1 cellular context compared by ENCODE assay signal in genomic region chr5:138563340-138564118, GRCh38.
A peak's percentile ranks its signal among the peaks of the same experiment; 100 is the strongest.
TF ChIP-seq lines count a peak whose summit lies in the region.

No MANE protein-coding gene starts in this region.

TF ChIP-seq in K562, 482 proteins besides CTCF, POLR2A, EP300 and RAD21:
- TF ChIP-seq TEAD4 (IDR thresholded peaks at IDR 0.05; ENCODE audit: low read length) (no peak), TEAD4 (CRISPR knock-in tag; IDR thresholded peaks at IDR 0.05; ENCODE audit: borderline replicate concordance) (no peak), CEBPB (tag; IDR thresholded peaks at IDR 0.05) (no peak), SMARCB1 (IDR thresholded peaks at IDR 0.05; ENCODE audit: insufficient read length, low read depth) (no peak), PURB (CRISPR knock-in tag; IDR thresholded peaks at IDR 0.05; ENCODE audit: low read depth) (no peak), POLR2B (IDR thresholded peaks at IDR 0.05; ENCODE audit: low read depth, partially characterized antibody) (peak; percentile 58), CBX5 (IDR thresholded peaks at IDR 0.05; ENCODE audit: borderline replicate concordance, low read depth) (no peak), TAF7 (tag; IDR thresholded peaks at IDR 0.05) (no peak), ZBTB26 (CRISPR knock-in tag; IDR thresholded peaks at IDR 0.05) (peak; percentile 22; the same call in 1 of the 2 replicates), ZNF830 (CRISPR knock-in tag; IDR thresholded peaks at IDR 0.05) (no peak), ZNF77 (CRISPR knock-in tag; IDR thresholded peaks at IDR 0.05) (no peak), MCM3 (IDR thresholded peaks at IDR 0.05) (no peak), PHF21A (IDR thresholded peaks at IDR 0.05; ENCODE audit: borderline replicate concordance, low read depth) (no peak), ETS2 (tag; IDR thresholded peaks at IDR 0.05; ENCODE audit: borderline replicate concordance, poor library complexity, severe bottlenecking) (no peak), SUPT5H (IDR thresholded peaks at IDR 0.05) (peak; percentile 61; the same call in 1 of the 2 replicates), E2F1 (CRISPR knock-in tag; IDR thresholded peaks at IDR 0.05) (no peak), SAFB (IDR thresholded peaks at IDR 0.05; ENCODE audit: borderline replicate concordance, low read depth, low read length) (no peak), DNMT1 (IDR thresholded peaks at IDR 0.05) (no peak), NFATC3 (IDR thresholded peaks at IDR 0.05) (no peak), E2F4 (CRISPR knock-in tag; IDR thresholded peaks at IDR 0.05; ENCODE audit: low read depth) (no peak), POLR2AphosphoS5 (IDR thresholded peaks at IDR 0.05; ENCODE audit: control insufficient read depth, insufficient read depth, low read depth, low read length) (peak; percentile 23; the same call in 1 of the 2 replicates), ZNF134 (CRISPR knock-in tag; conservative IDR thresholded peaks at IDR 0.05) (no peak), SMARCA5 (IDR thresholded peaks at IDR 0.05) (no peak), RNF2 (IDR thresholded peaks at IDR 0.05) (no peak), ZNF507 (tag; conservative IDR thresholded peaks at IDR 0.05) (no peak), NR2C2 (CRISPR knock-in tag; IDR thresholded peaks at IDR 0.05) (no peak), NR2C2 (tag; IDR thresholded peaks at IDR 0.05) (no peak)
- TF ChIP-seq, protein P1, sequence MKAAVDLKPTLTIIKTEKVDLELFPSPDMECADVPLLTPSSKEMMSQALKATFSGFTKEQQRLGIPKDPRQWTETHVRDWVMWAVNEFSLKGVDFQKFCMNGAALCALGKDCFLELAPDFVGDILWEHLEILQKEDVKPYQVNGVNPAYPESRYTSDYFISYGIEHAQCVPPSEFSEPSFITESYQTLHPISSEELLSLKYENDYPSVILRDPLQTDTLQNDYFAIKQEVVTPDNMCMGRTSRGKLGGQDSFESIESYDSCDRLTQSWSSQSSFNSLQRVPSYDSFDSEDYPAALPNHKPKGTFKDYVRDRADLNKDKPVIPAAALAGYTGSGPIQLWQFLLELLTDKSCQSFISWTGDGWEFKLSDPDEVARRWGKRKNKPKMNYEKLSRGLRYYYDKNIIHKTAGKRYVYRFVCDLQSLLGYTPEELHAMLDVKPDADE (conservative IDR thresholded peaks at IDR 0.05; ENCODE audit: control insufficient read depth, low read depth, low read length) = no peak
- TF ChIP-seq, protein P2, sequence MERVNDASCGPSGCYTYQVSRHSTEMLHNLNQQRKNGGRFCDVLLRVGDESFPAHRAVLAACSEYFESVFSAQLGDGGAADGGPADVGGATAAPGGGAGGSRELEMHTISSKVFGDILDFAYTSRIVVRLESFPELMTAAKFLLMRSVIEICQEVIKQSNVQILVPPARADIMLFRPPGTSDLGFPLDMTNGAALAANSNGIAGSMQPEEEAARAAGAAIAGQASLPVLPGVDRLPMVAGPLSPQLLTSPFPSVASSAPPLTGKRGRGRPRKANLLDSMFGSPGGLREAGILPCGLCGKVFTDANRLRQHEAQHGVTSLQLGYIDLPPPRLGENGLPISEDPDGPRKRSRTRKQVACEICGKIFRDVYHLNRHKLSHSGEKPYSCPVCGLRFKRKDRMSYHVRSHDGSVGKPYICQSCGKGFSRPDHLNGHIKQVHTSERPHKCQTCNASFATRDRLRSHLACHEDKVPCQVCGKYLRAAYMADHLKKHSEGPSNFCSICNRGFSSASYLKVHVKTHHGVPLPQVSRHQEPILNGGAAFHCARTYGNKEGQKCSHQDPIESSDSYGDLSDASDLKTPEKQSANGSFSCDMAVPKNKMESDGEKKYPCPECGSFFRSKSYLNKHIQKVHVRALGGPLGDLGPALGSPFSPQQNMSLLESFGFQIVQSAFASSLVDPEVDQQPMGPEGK (CRISPR knock-in tag; IDR thresholded peaks at IDR 0.05; ENCODE audit: borderline replicate concordance) = no peak
- TF ChIP-seq, protein P3, sequence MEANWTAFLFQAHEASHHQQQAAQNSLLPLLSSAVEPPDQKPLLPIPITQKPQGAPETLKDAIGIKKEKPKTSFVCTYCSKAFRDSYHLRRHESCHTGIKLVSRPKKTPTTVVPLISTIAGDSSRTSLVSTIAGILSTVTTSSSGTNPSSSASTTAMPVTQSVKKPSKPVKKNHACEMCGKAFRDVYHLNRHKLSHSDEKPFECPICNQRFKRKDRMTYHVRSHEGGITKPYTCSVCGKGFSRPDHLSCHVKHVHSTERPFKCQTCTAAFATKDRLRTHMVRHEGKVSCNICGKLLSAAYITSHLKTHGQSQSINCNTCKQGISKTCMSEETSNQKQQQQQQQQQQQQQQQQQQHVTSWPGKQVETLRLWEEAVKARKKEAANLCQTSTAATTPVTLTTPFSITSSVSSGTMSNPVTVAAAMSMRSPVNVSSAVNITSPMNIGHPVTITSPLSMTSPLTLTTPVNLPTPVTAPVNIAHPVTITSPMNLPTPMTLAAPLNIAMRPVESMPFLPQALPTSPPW (CRISPR knock-in tag; IDR thresholded peaks at IDR 0.05) = no peak
- TF ChIP-seq, protein P4, sequence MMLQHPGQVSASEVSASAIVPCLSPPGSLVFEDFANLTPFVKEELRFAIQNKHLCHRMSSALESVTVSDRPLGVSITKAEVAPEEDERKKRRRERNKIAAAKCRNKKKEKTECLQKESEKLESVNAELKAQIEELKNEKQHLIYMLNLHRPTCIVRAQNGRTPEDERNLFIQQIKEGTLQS (IDR thresholded peaks at IDR 0.05) = no peak
- TF ChIP-seq, protein P4 (CRISPR knock-in tag; conservative IDR thresholded peaks at IDR 0.05) = no peak
- TF ChIP-seq, protein P5, sequence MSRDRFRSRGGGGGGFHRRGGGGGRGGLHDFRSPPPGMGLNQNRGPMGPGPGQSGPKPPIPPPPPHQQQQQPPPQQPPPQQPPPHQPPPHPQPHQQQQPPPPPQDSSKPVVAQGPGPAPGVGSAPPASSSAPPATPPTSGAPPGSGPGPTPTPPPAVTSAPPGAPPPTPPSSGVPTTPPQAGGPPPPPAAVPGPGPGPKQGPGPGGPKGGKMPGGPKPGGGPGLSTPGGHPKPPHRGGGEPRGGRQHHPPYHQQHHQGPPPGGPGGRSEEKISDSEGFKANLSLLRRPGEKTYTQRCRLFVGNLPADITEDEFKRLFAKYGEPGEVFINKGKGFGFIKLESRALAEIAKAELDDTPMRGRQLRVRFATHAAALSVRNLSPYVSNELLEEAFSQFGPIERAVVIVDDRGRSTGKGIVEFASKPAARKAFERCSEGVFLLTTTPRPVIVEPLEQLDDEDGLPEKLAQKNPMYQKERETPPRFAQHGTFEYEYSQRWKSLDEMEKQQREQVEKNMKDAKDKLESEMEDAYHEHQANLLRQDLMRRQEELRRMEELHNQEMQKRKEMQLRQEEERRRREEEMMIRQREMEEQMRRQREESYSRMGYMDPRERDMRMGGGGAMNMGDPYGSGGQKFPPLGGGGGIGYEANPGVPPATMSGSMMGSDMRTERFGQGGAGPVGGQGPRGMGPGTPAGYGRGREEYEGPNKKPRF (IDR thresholded peaks at IDR 0.05; ENCODE audit: low read depth, low read length) = no peak
- TF ChIP-seq, protein P6, sequence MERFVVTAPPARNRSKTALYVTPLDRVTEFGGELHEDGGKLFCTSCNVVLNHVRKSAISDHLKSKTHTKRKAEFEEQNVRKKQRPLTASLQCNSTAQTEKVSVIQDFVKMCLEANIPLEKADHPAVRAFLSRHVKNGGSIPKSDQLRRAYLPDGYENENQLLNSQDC (CRISPR knock-in tag; IDR thresholded peaks at IDR 0.05) = no peak
- TF ChIP-seq, protein P7, sequence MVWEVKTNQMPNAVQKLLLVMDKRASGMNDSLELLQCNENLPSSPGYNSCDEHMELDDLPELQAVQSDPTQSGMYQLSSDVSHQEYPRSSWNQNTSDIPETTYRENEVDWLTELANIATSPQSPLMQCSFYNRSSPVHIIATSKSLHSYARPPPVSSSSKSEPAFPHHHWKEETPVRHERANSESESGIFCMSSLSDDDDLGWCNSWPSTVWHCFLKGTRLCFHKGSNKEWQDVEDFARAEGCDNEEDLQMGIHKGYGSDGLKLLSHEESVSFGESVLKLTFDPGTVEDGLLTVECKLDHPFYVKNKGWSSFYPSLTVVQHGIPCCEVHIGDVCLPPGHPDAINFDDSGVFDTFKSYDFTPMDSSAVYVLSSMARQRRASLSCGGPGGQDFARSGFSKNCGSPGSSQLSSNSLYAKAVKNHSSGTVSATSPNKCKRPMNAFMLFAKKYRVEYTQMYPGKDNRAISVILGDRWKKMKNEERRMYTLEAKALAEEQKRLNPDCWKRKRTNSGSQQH (CRISPR knock-in tag; IDR thresholded peaks at IDR 0.05) = peak; percentile 14; the same call in 1 of the 2 replicates
- TF ChIP-seq, protein P8, sequence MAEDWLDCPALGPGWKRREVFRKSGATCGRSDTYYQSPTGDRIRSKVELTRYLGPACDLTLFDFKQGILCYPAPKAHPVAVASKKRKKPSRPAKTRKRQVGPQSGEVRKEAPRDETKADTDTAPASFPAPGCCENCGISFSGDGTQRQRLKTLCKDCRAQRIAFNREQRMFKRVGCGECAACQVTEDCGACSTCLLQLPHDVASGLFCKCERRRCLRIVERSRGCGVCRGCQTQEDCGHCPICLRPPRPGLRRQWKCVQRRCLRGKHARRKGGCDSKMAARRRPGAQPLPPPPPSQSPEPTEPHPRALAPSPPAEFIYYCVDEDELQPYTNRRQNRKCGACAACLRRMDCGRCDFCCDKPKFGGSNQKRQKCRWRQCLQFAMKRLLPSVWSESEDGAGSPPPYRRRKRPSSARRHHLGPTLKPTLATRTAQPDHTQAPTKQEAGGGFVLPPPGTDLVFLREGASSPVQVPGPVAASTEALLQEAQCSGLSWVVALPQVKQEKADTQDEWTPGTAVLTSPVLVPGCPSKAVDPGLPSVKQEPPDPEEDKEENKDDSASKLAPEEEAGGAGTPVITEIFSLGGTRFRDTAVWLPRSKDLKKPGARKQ (CRISPR knock-in tag; IDR thresholded peaks at IDR 0.05) = no peak
- TF ChIP-seq, protein P9, sequence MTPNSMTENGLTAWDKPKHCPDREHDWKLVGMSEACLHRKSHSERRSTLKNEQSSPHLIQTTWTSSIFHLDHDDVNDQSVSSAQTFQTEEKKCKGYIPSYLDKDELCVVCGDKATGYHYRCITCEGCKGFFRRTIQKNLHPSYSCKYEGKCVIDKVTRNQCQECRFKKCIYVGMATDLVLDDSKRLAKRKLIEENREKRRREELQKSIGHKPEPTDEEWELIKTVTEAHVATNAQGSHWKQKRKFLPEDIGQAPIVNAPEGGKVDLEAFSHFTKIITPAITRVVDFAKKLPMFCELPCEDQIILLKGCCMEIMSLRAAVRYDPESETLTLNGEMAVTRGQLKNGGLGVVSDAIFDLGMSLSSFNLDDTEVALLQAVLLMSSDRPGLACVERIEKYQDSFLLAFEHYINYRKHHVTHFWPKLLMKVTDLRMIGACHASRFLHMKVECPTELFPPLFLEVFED (CRISPR knock-in tag; conservative IDR thresholded peaks at IDR 0.05) = peak; percentile 79
